2 cellular contexts compared by ENCODE assay signal in the genomic region with DNA sequence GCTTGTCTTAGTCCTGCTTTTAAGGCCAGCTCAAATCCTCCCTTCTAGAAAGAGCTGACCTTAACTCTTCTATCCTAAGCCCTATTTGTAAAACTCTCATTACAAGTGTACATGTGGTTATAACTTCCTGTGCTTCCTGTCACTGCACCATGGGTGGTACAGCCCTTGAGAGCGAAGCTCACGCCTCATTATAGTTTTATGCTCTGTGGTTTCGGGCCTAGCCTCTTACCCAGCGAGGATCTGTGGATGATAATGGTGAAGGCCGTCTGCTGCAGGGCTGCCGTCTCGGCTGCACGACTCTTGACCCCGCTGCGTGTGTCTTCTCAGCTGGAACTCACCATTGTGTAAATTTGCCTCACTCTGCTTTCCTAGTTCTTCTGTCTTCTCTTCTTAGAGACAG.
TF ChIP-seq lines count a peak whose summit lies in the region.

No MANE protein-coding gene starts in this region.

TF ChIP-seq in SK-N-SH, 30 proteins besides CTCF, POLR2A, EP300 and RAD21 (continued from another document):
- TF ChIP-seq MEF2A (IDR thresholded peaks at IDR 0.05; ENCODE audit: borderline replicate concordance, low read depth): no peak
- no peak for TF ChIP-seq NRF1 (IDR thresholded peaks at IDR 0.05; ENCODE audit: low read depth, low read length)
- TF ChIP-seq NFIC (IDR thresholded peaks at IDR 0.05; ENCODE audit: borderline replicate concordance): no peak
- no peak for TF ChIP-seq TAF1 (IDR thresholded peaks at IDR 0.05; ENCODE audit: borderline replicate concordance, low read depth, low read length)

TF ChIP-seq in SK-N-SH treated with all-trans-retinoic acid at 6 μM for 48 hours, 23 proteins besides CTCF, POLR2A, EP300 and RAD21 (continued from another document):
- TF ChIP-seq, protein P1, sequence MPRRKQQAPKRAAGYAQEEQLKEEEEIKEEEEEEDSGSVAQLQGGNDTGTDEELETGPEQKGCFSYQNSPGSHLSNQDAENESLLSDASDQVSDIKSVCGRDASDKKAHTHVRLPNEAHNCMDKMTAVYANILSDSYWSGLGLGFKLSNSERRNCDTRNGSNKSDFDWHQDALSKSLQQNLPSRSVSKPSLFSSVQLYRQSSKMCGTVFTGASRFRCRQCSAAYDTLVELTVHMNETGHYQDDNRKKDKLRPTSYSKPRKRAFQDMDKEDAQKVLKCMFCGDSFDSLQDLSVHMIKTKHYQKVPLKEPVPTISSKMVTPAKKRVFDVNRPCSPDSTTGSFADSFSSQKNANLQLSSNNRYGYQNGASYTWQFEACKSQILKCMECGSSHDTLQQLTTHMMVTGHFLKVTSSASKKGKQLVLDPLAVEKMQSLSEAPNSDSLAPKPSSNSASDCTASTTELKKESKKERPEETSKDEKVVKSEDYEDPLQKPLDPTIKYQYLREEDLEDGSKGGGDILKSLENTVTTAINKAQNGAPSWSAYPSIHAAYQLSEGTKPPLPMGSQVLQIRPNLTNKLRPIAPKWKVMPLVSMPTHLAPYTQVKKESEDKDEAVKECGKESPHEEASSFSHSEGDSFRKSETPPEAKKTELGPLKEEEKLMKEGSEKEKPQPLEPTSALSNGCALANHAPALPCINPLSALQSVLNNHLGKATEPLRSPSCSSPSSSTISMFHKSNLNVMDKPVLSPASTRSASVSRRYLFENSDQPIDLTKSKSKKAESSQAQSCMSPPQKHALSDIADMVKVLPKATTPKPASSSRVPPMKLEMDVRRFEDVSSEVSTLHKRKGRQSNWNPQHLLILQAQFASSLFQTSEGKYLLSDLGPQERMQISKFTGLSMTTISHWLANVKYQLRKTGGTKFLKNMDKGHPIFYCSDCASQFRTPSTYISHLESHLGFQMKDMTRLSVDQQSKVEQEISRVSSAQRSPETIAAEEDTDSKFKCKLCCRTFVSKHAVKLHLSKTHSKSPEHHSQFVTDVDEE (CRISPR knock-in tag; IDR thresholded peaks at IDR 0.05): no peak
- no peak for TF ChIP-seq RARB (CRISPR knock-in tag; IDR thresholded peaks at IDR 0.05)
- TF ChIP-seq, protein P2, sequence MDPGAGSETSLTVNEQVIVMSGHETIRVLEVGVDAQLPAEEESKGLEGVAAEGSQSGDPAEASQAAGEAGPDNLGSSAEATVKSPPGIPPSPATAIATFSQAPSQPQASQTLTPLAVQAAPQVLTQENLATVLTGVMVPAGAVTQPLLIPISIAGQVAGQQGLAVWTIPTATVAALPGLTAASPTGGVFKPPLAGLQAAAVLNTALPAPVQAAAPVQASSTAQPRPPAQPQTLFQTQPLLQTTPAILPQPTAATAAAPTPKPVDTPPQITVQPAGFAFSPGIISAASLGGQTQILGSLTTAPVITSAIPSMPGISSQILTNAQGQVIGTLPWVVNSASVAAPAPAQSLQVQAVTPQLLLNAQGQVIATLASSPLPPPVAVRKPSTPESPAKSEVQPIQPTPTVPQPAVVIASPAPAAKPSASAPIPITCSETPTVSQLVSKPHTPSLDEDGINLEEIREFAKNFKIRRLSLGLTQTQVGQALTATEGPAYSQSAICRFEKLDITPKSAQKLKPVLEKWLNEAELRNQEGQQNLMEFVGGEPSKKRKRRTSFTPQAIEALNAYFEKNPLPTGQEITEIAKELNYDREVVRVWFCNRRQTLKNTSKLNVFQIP (CRISPR knock-in tag; IDR thresholded peaks at IDR 0.05; ENCODE audit: borderline replicate concordance, low read depth): no peak
